Comparison of ENCODE assay signal across 17 cellular contexts in the genomic region with DNA sequence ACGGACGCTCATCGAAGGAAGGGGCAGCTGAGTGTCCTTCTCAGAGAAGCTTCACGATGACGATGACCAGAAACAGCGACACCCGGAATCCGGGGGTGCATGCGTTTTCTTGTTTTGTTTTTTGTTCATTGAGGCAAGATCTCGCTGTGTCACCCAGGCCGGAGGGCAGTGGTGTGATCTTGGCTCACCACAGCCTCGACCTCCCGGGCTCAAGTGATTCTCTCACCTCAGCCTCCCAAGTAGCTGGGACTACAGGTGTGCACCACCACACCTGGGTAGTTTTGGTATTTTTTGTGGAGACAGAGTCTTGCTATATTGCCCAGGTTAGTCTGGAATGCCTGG. TPM values are rescaled to one million over a fixed set of nuclear protein-coding genes. Genes with fewer than 3 reads are reported as not detected.
DNase-seq lines count a peak whose midpoint lies in the region; ATAC-seq and TF ChIP-seq lines count a peak whose summit lies in the region.
"Had no signal": no experiment of that assay in that cellular context is flagged by ENCODE, and none has a peak within 500 bp of the region (broad histone marks: within the 10 kb centered on the region; RNA-seq: fewer than 3 reads in every experiment).

No MANE protein-coding gene starts in this region.

- peaks cover 39% of the 10 kb centered on the region for H3K36me3 Mint-ChIP-seq in activated T-cell treated with anti-CD3 and anti-CD28 coated beads, Interleukin-2, amount 50 U/mL, for 24 hours (ENCODE audit: low read depth)
- H3K36me3 Mint-ChIP-seq in activated T-cell treated with anti-CD3 and anti-CD28 coated beads, Interleukin-2, amount 50 U/mL, for 72 hours (ENCODE audit: insufficient read depth in 2 of 2) = no peaks in the 10 kb centered on the region
- H3K36me3 Mint-ChIP-seq in stimulated activated effector memory CD8-positive, alpha-beta T cell treated with anti-CD3 and anti-CD28 coated beads, Interleukin-12 subunit alpha, Interleukin-12 subunit beta, amount 100 ng/mL, for 72 hours = no peaks in the 10 kb centered on the region
- peaks cover 0 to 10% (median 4%) of the 10 kb centered on the region in 3 donors for H3K36me3 Mint-ChIP-seq in immature natural killer cell

- 97 to 98% methylated on average over 13 of the region's 13 CpGs for WGBS in heart right ventricle, 2 donors

- TF ChIP-seq CTCF in heart right ventricle (IDR thresholded peaks at IDR 0.05) = no peak

- H3K36me3 ChIP-seq in heart right ventricle = peaks cover 0 to 72% (median 14%) of the 10 kb centered on the region in 9 donors

- no peaks in the 10 kb centered on the region for H3K4me1 Mint-ChIP-seq in activated T-cell treated with anti-CD3 and anti-CD28 coated beads, Interleukin-2, amount 50 U/mL, for 24 hours (ENCODE audit: low read depth)
- H3K4me1 Mint-ChIP-seq in activated T-cell treated with anti-CD3 and anti-CD28 coated beads, Interleukin-2, amount 50 U/mL, for 72 hours (ENCODE audit: low read depth) = no peaks in the 10 kb centered on the region
- no peaks in the 10 kb centered on the region for H3K4me1 Mint-ChIP-seq in stimulated activated effector memory CD8-positive, alpha-beta T cell treated with anti-CD3 and anti-CD28 coated beads, Interleukin-12 subunit alpha, Interleukin-12 subunit beta, amount 100 ng/mL, for 72 hours
- H3K4me1 Mint-ChIP-seq in immature natural killer cell = no peaks in the 10 kb centered on the region
- H3K4me1 Mint-ChIP-seq: IgD-negative memory B cell had no signal

- H3K4me3 Mint-ChIP-seq in activated T-cell treated with anti-CD3 and anti-CD28 coated beads, Interleukin-2, amount 50 U/mL, for 24 hours = no peak overlapping the region
- H3K4me3 Mint-ChIP-seq in activated T-cell treated with anti-CD3 and anti-CD28 coated beads, Interleukin-2, amount 50 U/mL, for 72 hours = no peak overlapping the region
- no peak overlapping the region for H3K4me3 Mint-ChIP-seq in stimulated activated effector memory CD8-positive, alpha-beta T cell treated with anti-CD3 and anti-CD28 coated beads, Interleukin-12 subunit alpha, Interleukin-12 subunit beta, amount 100 ng/mL, for 72 hours
- H3K4me3 Mint-ChIP-seq in immature natural killer cell = no peak overlapping the region
- H3K4me3 Mint-ChIP-seq: CD4-positive, CD25-positive, alpha-beta regulatory T cell; GM23338; IgD-negative memory B cell had no signal

- intact Hi-C loops in cardiac septum (cut with DNase I) = no loop called here
- intact Hi-C loops in heart right ventricle (cut with DNase I) = loop anchor here in 1 of 10 donors (10.0 kb wide), 1 partner anchor 209 kb away; no protein-coding TSS in a partner anchor

- no peaks in the 10 kb centered on the region for H3K27me3 Mint-ChIP-seq in activated T-cell treated with anti-CD3 and anti-CD28 coated beads, Interleukin-2, amount 50 U/mL, for 24 hours
- no peaks in the 10 kb centered on the region for H3K27me3 Mint-ChIP-seq in activated T-cell treated with anti-CD3 and anti-CD28 coated beads, Interleukin-2, amount 50 U/mL, for 72 hours (ENCODE audit: low read depth)
- peaks cover 2 to 7% (median 3%) of the 10 kb centered on the region in 3 donors for H3K27me3 Mint-ChIP-seq in immature natural killer cell (ENCODE audit: low read depth in 3 of 3)
- H3K27me3 Mint-ChIP-seq: CD4-positive, CD25-positive, alpha-beta regulatory T cell; IgD-negative memory B cell had no signal

- ATAC-seq in activated T-cell treated with anti-CD3 and anti-CD28 coated beads, Interleukin-2, amount 50 U/mL, for 72 hours (replicated peaks in 1 of 2) = no peak
- no peak for ATAC-seq in heart right ventricle
- ATAC-seq in stimulated activated effector memory CD8-positive, alpha-beta T cell treated with anti-CD3 and anti-CD28 coated beads, Interleukin-12 subunit alpha, Interleukin-12 subunit beta, amount 100 ng/mL, for 72 hours = no peak
- ATAC-seq: GM23338 had no signal

- no peaks in the 10 kb centered on the region for H3K9me3 ChIP-seq in heart right ventricle
- H3K9me3 ChIP-seq: BE2C, Caco-2 had no signal

- H3K4me3 ChIP-seq in heart right ventricle = no peak overlapping the region
- H3K4me3 ChIP-seq: GM23338 had no signal

- H3K9me3 Mint-ChIP-seq in activated T-cell treated with anti-CD3 and anti-CD28 coated beads, Interleukin-2, amount 50 U/mL, for 24 hours = no peaks in the 10 kb centered on the region
- H3K9me3 Mint-ChIP-seq in activated T-cell treated with anti-CD3 and anti-CD28 coated beads, Interleukin-2, amount 50 U/mL, for 72 hours = no peaks in the 10 kb centered on the region
- H3K9me3 Mint-ChIP-seq in stimulated activated effector memory CD8-positive, alpha-beta T cell treated with anti-CD3 and anti-CD28 coated beads, Interleukin-12 subunit alpha, Interleukin-12 subunit beta, amount 100 ng/mL, for 72 hours = no peaks in the 10 kb centered on the region
- H3K9me3 Mint-ChIP-seq in immature natural killer cell = no peaks in the 10 kb centered on the region
- H3K9me3 Mint-ChIP-seq: CD4-positive, CD25-positive, alpha-beta regulatory T cell; GM23338; IgD-negative memory B cell had no signal

- H3K4me1 ChIP-seq in heart right ventricle = peaks cover 0 to under 1% (median 0%) of the 10 kb centered on the region in 9 donors
- H3K4me1 ChIP-seq: BE2C, Caco-2 had no signal

- H3K27me3 ChIP-seq in heart right ventricle = no peaks in the 10 kb centered on the region
- H3K27me3 ChIP-seq: BE2C had no signal

- H3K27ac Mint-ChIP-seq in activated T-cell treated with anti-CD3 and anti-CD28 coated beads, Interleukin-2, amount 50 U/mL, for 24 hours = no peak overlapping the region
- H3K27ac Mint-ChIP-seq in activated T-cell treated with anti-CD3 and anti-CD28 coated beads, Interleukin-2, amount 50 U/mL, for 72 hours = no peak overlapping the region
- peak overlapping the region; percentile 50 for H3K27ac Mint-ChIP-seq in stimulated activated effector memory CD8-positive, alpha-beta T cell treated with anti-CD3 and anti-CD28 coated beads, Interleukin-12 subunit alpha, Interleukin-12 subunit beta, amount 100 ng/mL, for 72 hours
- no peak overlapping the region for H3K27ac Mint-ChIP-seq in immature natural killer cell
- H3K27ac Mint-ChIP-seq: GM23338, IgD-negative memory B cell had no signal

- H3K27ac ChIP-seq in heart right ventricle = no peak overlapping the region
- H3K27ac ChIP-seq: HL-60 had no signal

- peak; percentile 25 for DNase-seq in activated T-cell treated with anti-CD3 and anti-CD28 coated beads, Interleukin-2, amount 50 U/mL, for 24 hours
- no peak for DNase-seq in activated T-cell treated with anti-CD3 and anti-CD28 coated beads, Interleukin-2, amount 50 U/mL, for 72 hours
- peak; percentile 47 for DNase-seq in cardiac septum (ENCODE audit: low spot score)
- DNase-seq in heart right ventricle = no peak
- DNase-seq in islet precursor cell = peak; percentile 29
- DNase-seq in stimulated activated effector memory CD8-positive, alpha-beta T cell treated with anti-CD3 and anti-CD28 coated beads, Interleukin-12 subunit alpha, Interleukin-12 subunit beta, amount 100 ng/mL, for 72 hours (ENCODE audit: low spot score in 2 of 2) = no peak
- DNase-seq in immature natural killer cell = no peak
- no peak for DNase-seq in 8988T
- DNase-seq: BE2C; C1 segment of cervical spinal cord; CD4-positive, CD25-positive, alpha-beta regulatory T cell; GDM1; HCEC 1CT had no signal

RNA-seq across cellular contexts. Expression of a gene that starts 19.8 kb away (rescaled TPM):
- total RNA-seq in activated T-cell treated with anti-CD3 and anti-CD28 coated beads, Interleukin-2, amount 50 U/mL, for 72 hours = 10 to 100 TPM in 1 of 2 donors, 1 to 10 TPM in 1; 8.8 to 12.0 TPM
- total RNA-seq in cardiac septum (5.2 TPM), heart right ventricle (1 to 10 TPM; 2.8 to 5.2 (median 3.8) TPM)
- polyA plus RNA-seq in heart right ventricle (1 to 10 TPM; 3.6 to 4.9 TPM), immature natural killer cell (10 to 100 TPM; 12.1 to 24.0 (median 14.0) TPM)

RNA-seq across cellular contexts. Expression of a gene that starts 21.3 kb away (rescaled TPM):
- total RNA-seq in activated T-cell treated with anti-CD3 and anti-CD28 coated beads, Interleukin-2, amount 50 U/mL, for 72 hours = 10 to 100 TPM; 21.0 to 22.0 TPM
- total RNA-seq in cardiac septum = 22.7 TPM
- 10 to 100 TPM; 15.6 to 27.9 (median 19.0) TPM for total RNA-seq in heart right ventricle
- 10 to 100 TPM; 16.3 to 49.6 TPM for polyA plus RNA-seq in heart right ventricle
- polyA plus RNA-seq in immature natural killer cell = 10 to 100 TPM; 13.9 to 41.6 (median 28.7) TPM

RNA-seq across cellular contexts. Expression of a gene that starts 21.4 kb away (rescaled TPM):
- total RNA-seq in activated T-cell treated with anti-CD3 and anti-CD28 coated beads, Interleukin-2, amount 50 U/mL, for 72 hours = 100 to 1,000 TPM; 136 to 140 TPM
- total RNA-seq in cardiac septum (36.1 TPM), heart right ventricle (10 to 100 TPM; 21.0 to 38.1 (median 26.9) TPM)
- polyA plus RNA-seq in heart right ventricle (100 to 1,000 TPM in 1 of 2 donors, 10 to 100 TPM in 1; 48.6 to 105 TPM), immature natural killer cell (100 to 1,000 TPM in 1 of 3 donors, 10 to 100 TPM in 2; 49.4 to 119 (median 52.2) TPM)

RNA-seq across cellular contexts. Expression of a gene that starts 33.3 kb away (rescaled TPM):
- 10 to 100 TPM; 11.8 to 13.9 TPM for total RNA-seq in activated T-cell treated with anti-CD3 and anti-CD28 coated beads, Interleukin-2, amount 50 U/mL, for 72 hours
- 12.9 TPM for total RNA-seq in cardiac septum
- 10 to 100 TPM in 1 of 10 donors, 1 to 10 TPM in 9; 6.0 to 10.4 (median 8.7) TPM for total RNA-seq in heart right ventricle
- 10 to 100 TPM in 1 of 2 donors, 1 to 10 TPM in 1; 4.6 to 13.3 TPM for polyA plus RNA-seq in heart right ventricle
- 10 to 100 TPM in 1 of 3 donors, 1 to 10 TPM in 2; 5.6 to 12.2 (median 6.3) TPM for polyA plus RNA-seq in immature natural killer cell

RNA-seq across cellular contexts. Expression of a gene that starts 39.7 kb away (rescaled TPM):
- not detected for total RNA-seq in activated T-cell treated with anti-CD3 and anti-CD28 coated beads, Interleukin-2, amount 50 U/mL, for 72 hours
- total RNA-seq in cardiac septum (0.22 TPM), heart right ventricle (under 1 TPM in 2 of 10 donors, not detected in 8; 0.28 to 0.38 TPM)
- polyA plus RNA-seq in heart right ventricle (under 1 TPM; 0.06 to 0.66 TPM), immature natural killer cell (under 1 TPM in 2 of 3 donors, not detected in 1; 0.52 to 0.77 TPM)

Comparison
In these comparisons a context has a peak if more than half of its experiments do, and no peak if none do; other contexts are left out.
1. DNase-seq: peak in activated T-cell treated with anti-CD3 and anti-CD28 coated beads, Interleukin-2, amount 50 U/mL, for 24 hours (single experiment), cardiac septum (single experiment) and islet precursor cell (single experiment); none in activated T-cell treated with anti-CD3 and anti-CD28 coated beads, Interleukin-2, amount 50 U/mL, for 72 hours (0 of 2), heart right ventricle (0 of 2), stimulated activated effector memory CD8-positive, alpha-beta T cell treated with anti-CD3 and anti-CD28 coated beads, Interleukin-12 subunit alpha, Interleukin-12 subunit beta, amount 100 ng/mL, for 72 hours (0 of 2), immature natural killer cell (0 of 3) and 8988T (single experiment).